In the genomic region with DNA sequence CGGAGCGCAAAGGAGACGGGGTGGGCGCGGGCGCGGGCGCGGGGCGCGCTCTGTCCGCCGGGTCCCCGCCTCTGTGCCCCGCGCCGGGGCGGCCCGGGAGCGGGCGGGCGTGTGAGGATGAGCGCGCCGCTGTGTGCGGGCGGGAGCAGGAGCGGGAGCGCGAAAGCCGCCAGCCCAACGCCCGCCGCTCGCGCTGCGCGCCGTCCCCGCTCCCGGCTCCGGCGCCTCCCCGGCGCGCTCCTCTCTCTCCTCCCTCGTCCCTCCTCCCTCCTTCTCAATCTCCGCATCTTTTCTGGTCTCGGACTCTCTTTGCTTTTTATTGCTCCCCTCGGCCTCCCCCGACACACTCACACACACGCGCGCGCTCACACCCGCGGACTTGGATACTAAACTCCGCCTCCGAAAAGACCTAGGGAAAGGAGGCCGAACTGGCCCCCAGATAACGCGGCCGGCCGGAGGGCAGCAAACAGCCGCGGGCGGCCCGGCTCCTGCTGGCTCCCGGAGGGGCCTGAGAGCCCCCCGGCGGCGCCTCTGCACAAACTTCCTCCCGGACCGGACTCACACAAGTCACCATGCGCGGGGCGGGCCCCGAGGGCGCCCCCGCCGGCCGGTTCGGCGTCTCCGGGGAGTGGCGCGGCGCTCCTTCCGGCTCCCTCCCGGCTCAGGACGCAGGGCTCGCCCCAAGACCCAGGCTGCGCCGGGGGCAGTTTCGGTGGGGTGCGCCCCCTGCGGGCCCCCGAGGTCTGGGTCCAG, we compare ENCODE assay signal across 8 cellular contexts. TPM values are rescaled to one million over a fixed set of nuclear protein-coding genes. Genes with fewer than 3 reads are reported as not detected.
DNase-seq lines count a peak whose midpoint lies in the region; ATAC-seq and TF ChIP-seq lines count a peak whose summit lies in the region.

A gene with protein sequence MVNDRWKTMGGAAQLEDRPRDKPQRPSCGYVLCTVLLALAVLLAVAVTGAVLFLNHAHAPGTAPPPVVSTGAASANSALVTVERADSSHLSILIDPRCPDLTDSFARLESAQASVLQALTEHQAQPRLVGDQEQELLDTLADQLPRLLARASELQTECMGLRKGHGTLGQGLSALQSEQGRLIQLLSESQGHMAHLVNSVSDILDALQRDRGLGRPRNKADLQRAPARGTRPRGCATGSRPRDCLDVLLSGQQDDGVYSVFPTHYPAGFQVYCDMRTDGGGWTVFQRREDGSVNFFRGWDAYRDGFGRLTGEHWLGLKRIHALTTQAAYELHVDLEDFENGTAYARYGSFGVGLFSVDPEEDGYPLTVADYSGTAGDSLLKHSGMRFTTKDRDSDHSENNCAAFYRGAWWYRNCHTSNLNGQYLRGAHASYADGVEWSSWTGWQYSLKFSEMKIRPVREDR (minus strand): TSS at position 596 of the 753 bp plus-strand sequence. CDS start 640 bp downstream, outside the sequence.

- H3K4me3 ChIP-seq in mammary epithelial cell (replicated peaks in 1 of 3; ENCODE audit: insufficient read depth in 1 of 3, low read depth in 2 of 3, low read length in 3 of 3) (peak within 1 kb of the TSS; percentile 50 to 57 (median 52)), lung (no peak within 1 kb of the TSS)

- WGBS in mammary epithelial cell (ENCODE audit: low coverage, missing lambda C conversion rate), result 7% methylated on average over 10 of the region's 98 CpGs
- 0 to 1% methylated on average over 56 to 98 of the region's 98 CpGs for WGBS in lung, 2 donors

- H3K9ac ChIP-seq in mammary epithelial cell (ENCODE audit: insufficient read depth, low read length), result no peak within 1 kb of the TSS

- no TSS peak for BruUV-seq in mammary epithelial cell (replicated peaks; lab: Mats Ljungman, UMichigan)

- H3K36me3 ChIP-seq in mammary epithelial cell (ENCODE audit: insufficient read depth, low read length) (no peaks in the 10 kb centered on the region), lung (ENCODE audit: control insufficient read depth in 2 of 2, insufficient read depth in 2 of 2, low read length in 2 of 2) (no peaks in the 10 kb centered on the region)

- peak; percentile 4 for ATAC-seq in lung (ENCODE audit: insufficient read depth, low FRiP score)
- no peak for ATAC-seq in HG03108 (IDR thresholded peaks at IDR 0.05; ENCODE audit: unreplicated experiment)
- ATAC-seq in HG03196 (IDR thresholded peaks at IDR 0.05; ENCODE audit: unreplicated experiment), result no peak

- in situ Hi-C loops in mammary epithelial cell (cut with MboI; ENCODE audit: low sequenced_read_pairs in 2 of 2), result no loop called here

- H3K27me3 ChIP-seq in mammary epithelial cell (ENCODE audit: insufficient read depth, low read length), result no peaks in the 10 kb centered on the region
- H3K27me3 ChIP-seq in lung (ENCODE audit: control insufficient read depth, insufficient read depth), result peaks cover 15% of the 10 kb centered on the region

- no peaks in the 10 kb centered on the region for H3K9me3 ChIP-seq in mammary epithelial cell (replicated peaks; ENCODE audit: insufficient read depth, low read length)
- H3K9me3 ChIP-seq in lung (ENCODE audit: control insufficient read depth in 2 of 2, insufficient read depth in 1 of 2, low read length in 1 of 2), result no peaks in the 10 kb centered on the region

- H3K4me1 Mint-ChIP-seq in activated naive CD4-positive, alpha-beta T cell treated with anti-CD3 and anti-CD28 coated beads for 36 hours (ENCODE audit: low read depth), result peaks cover 10% of the 10 kb centered on the region

- no peaks in the 10 kb centered on the region for H3K79me2 ChIP-seq in mammary epithelial cell (ENCODE audit: insufficient read depth, low read length)

- no peaks in the 10 kb centered on the region for H3K36me3 Mint-ChIP-seq in activated naive CD4-positive, alpha-beta T cell treated with anti-CD3 and anti-CD28 coated beads for 36 hours (ENCODE audit: low read depth)

- TF ChIP-seq CTCF in mammary epithelial cell (conservative IDR thresholded peaks at IDR 0.05 in 1 of 2, IDR thresholded peaks at IDR 0.05 in 1 of 2; ENCODE audit: extremely low read depth in 1 of 2, insufficient read depth in 1 of 2, low read depth in 1 of 2, low read length in 2 of 2), result peak in 1 of 2 donors; percentile 3
- no peak for TF ChIP-seq CTCF in lung (IDR thresholded peaks at IDR 0.05; ENCODE audit: control extremely low read depth, extremely low read depth)

- H3K4me1 ChIP-seq in mammary epithelial cell (ENCODE audit: insufficient read depth, low read length) (peaks cover 12% of the 10 kb centered on the region), lung (ENCODE audit: control insufficient read depth in 2 of 2, insufficient read depth in 2 of 2, low read length in 2 of 2) (peaks cover 0 to 9% of the 10 kb centered on the region in 2 donors)

- dilution Hi-C loops in mammary epithelial cell (cut with HindIII; ENCODE audit: low sequenced_read_pairs), result no loop called here

- H3K27ac ChIP-seq in mammary epithelial cell (ENCODE audit: insufficient read depth, low read depth, low read length) (no peak within 1 kb of the TSS), lung (ENCODE audit: low read depth in 1 of 2, low read length in 1 of 2) (no peak within 1 kb of the TSS)

- intact Hi-C loops in activated naive CD4-positive, alpha-beta T cell treated with anti-CD3 and anti-CD28 coated beads for 36 hours (cut with micrococcal nuclease), result no loop called here
- intact Hi-C loops in mammary epithelial cell (cut with micrococcal nuclease), result no loop called here

- H2AFZ ChIP-seq in mammary epithelial cell (ENCODE audit: low read depth, low read length), result peak within 1 kb of the TSS; percentile 90

- peaks cover 56% of the 10 kb centered on the region for H3K27me3 Mint-ChIP-seq in activated naive CD4-positive, alpha-beta T cell treated with anti-CD3 and anti-CD28 coated beads for 36 hours (ENCODE audit: low read depth)

- no peak for DNase-seq in activated naive CD4-positive, alpha-beta T cell treated with anti-CD3 and anti-CD28 coated beads for 36 hours
- DNase-seq in activated naive CD4-positive, alpha-beta T cell treated with Interleukin-2 at 50 U/mL for 16 hours, result no peak
- DNase-seq in NOMO-1 treated with DMSO at 0.1 percent for 48 hours (lab: John Stamatoyannopoulos, UW; ENCODE audit: unreplicated experiment), result peak; percentile 47
- peak; percentile 61 for DNase-seq in mammary epithelial cell
- DNase-seq in lung (ENCODE audit: low spot score), result no peak
- no peak for DNase-seq in GDM1 (lab: John Stamatoyannopoulos, UW)

- CTCF ChIA-PET in activated naive CD4-positive, alpha-beta T cell treated with anti-CD3 and anti-CD28 coated beads for 36 hours (lab: Charles Lee), result no interaction called here
- CTCF ChIA-PET in mammary epithelial cell (lab: Charles Lee; ENCODE audit: low non-redundant PET), result interaction anchor here (1.0 kb wide), 1 partner anchor 72 kb away, joined by 3 read pairs; no protein-coding TSS in a partner anchor

- no peaks in the 10 kb centered on the region for H4K20me1 ChIP-seq in mammary epithelial cell (ENCODE audit: insufficient read depth, low read length)

- H3K4me2 ChIP-seq in mammary epithelial cell (ENCODE audit: insufficient read depth, low read depth, low read length), result peak within 1 kb of the TSS; percentile 93

- peak within 1 kb of the TSS; percentile 61 for H3K4me3 Mint-ChIP-seq in activated naive CD4-positive, alpha-beta T cell treated with anti-CD3 and anti-CD28 coated beads for 36 hours

- H3K9me3 Mint-ChIP-seq in activated naive CD4-positive, alpha-beta T cell treated with anti-CD3 and anti-CD28 coated beads for 36 hours, result no peaks in the 10 kb centered on the region

- no peak within 1 kb of the TSS for H3K27ac Mint-ChIP-seq in activated naive CD4-positive, alpha-beta T cell treated with anti-CD3 and anti-CD28 coated beads for 36 hours

RNA-seq across cellular contexts. Expression of the gene that starts here (rescaled TPM):
- total RNA-seq in activated naive CD4-positive, alpha-beta T cell treated with anti-CD3 and anti-CD28 coated beads for 36 hours, result not detected
- total RNA-seq in mammary epithelial cell (1 to 10 TPM in 1 of 2 donors, under 1 TPM in 1; 0.67 to 3.3 TPM), lung (1 to 10 TPM in 1 of 2 donors, under 1 TPM in 1; 0.97 to 7.7 TPM)
- polyA plus RNA-seq in mammary epithelial cell (1.8 TPM), lung (1 to 10 TPM; 4.0 to 4.1 TPM)
- polyA minus RNA-seq in mammary epithelial cell, result not detected

Comparison
In these comparisons a context has a peak if more than half of its experiments do, and no peak if none do; other contexts are left out.
1. DNase-seq: peak in NOMO-1 treated with DMSO at 0.1 percent for 48 hours (single experiment) and mammary epithelial cell (single experiment); none in activated naive CD4-positive, alpha-beta T cell treated with anti-CD3 and anti-CD28 coated beads for 36 hours (single experiment), activated naive CD4-positive, alpha-beta T cell treated with Interleukin-2 at 50 U/mL for 16 hours (single experiment), lung (single experiment) and GDM1 (single experiment).